In genomic region chr22:23182289-23183106, GRCh38 we compare ENCODE assay signal across 8 cellular contexts. TPM values are rescaled to one million over a fixed set of nuclear protein-coding genes. Genes with fewer than 3 reads are reported as not detected.
DNase-seq lines count a peak whose midpoint lies in the region; ATAC-seq and TF ChIP-seq lines count a peak whose summit lies in the region.

No MANE protein-coding gene starts in this region.

- intact Hi-C loops in ascending aorta (cut with DNase I), result no loop called here

- H3K9me3 ChIP-seq in ascending aorta, result no peaks in the 10 kb centered on the region

- peak overlapping the region; percentile 61 to 95 for H3K4me3 ChIP-seq in ascending aorta

- no peak for TF ChIP-seq CTCF in ascending aorta (IDR thresholded peaks at IDR 0.05)

- DNase-seq in activated gamma-delta T cell treated with Interleukin-2 at 50 U/mL for 16 hours (peak; percentile 42), activated gamma-delta T cell (lab: John Stamatoyannopoulos, UW) (no peak), RPMI8226 (peak; percentile 45), ascending aorta (ENCODE audit: low spot score in 2 of 2) (no peak), kidney tubule cell (ENCODE audit: low spot score) (peak; percentile 89)
- DNase-seq in stimulated activated CD4-positive, alpha-beta T cell treated with anti-CD3 and anti-CD28 coated beads, Interleukin-4, amount 100 ng/mL, for 48 hours (ENCODE audit: low read depth in 2 of 2), result peak; percentile 52 to 72

- peaks cover 0 to 10% of the 10 kb centered on the region in 2 donors for H3K36me3 ChIP-seq in ascending aorta

- H3K4me1 ChIP-seq in ascending aorta, result peaks cover 14 to 38% of the 10 kb centered on the region in 2 donors

- peak overlapping the region; percentile 70 to 80 for H3K27ac ChIP-seq in ascending aorta

- ATAC-seq in HG03159 (IDR thresholded peaks at IDR 0.05; ENCODE audit: unreplicated experiment), result no peak
- no peak for ATAC-seq in GM21390 (IDR thresholded peaks at IDR 0.05; ENCODE audit: unreplicated experiment)

- no peaks in the 10 kb centered on the region for H3K27me3 ChIP-seq in ascending aorta

RNA-seq across cellular contexts. Expression of gene BCR, which starts 2.2 kb away (rescaled TPM):
- 216 TPM for total RNA-seq in ascending aorta

RNA-seq across cellular contexts. Expression of gene RAB36, which starts 37.2 kb away (rescaled TPM):
- total RNA-seq in ascending aorta, result 1.8 TPM

RNA-seq across cellular contexts. Expression of gene RSPH14, which starts 40.7 kb away (rescaled TPM):
- not detected for total RNA-seq in ascending aorta

Comparison
In these comparisons a context has a peak if more than half of its experiments do, and no peak if none do; other contexts are left out.
1. DNase-seq: peak in activated gamma-delta T cell treated with Interleukin-2 at 50 U/mL for 16 hours (single experiment), RPMI8226 (single experiment), kidney tubule cell (single experiment) and stimulated activated CD4-positive, alpha-beta T cell treated with anti-CD3 and anti-CD28 coated beads, Interleukin-4, amount 100 ng/mL, for 48 hours (2 of 2); none in activated gamma-delta T cell (single experiment) and ascending aorta (0 of 2).